10 cellular contexts compared by ENCODE assay signal in genomic region chr11:73323464-73323863, GRCh38. TPM values are rescaled to one million over a fixed set of nuclear protein-coding genes. Genes with fewer than 3 reads are reported as not detected.
DNase-seq lines count a peak whose midpoint lies in the region; ATAC-seq and TF ChIP-seq lines count a peak whose summit lies in the region.
"Had no signal": no experiment of that assay in that cellular context is flagged by ENCODE, and none has a peak within 500 bp of the region (broad histone marks: within the 10 kb centered on the region; RNA-seq: fewer than 3 reads in every experiment).

No MANE protein-coding gene starts in this region.

- ATAC-seq in psoas muscle, result peak in 2 of 4 donors; percentile 34 to 59

- WGBS in psoas muscle, 3 donors, result 35 to 54% (median 52%) methylated on average over 13 to 14 of the region's 14 CpGs

- H3K9me3 ChIP-seq in psoas muscle, result no peaks in the 10 kb centered on the region

- intact Hi-C loops in psoas muscle (cut with DNase I), result no loop called here

- peaks cover 19% of the 10 kb centered on the region for H3K4me1 ChIP-seq in psoas muscle

- H3K36me3 ChIP-seq in psoas muscle (ENCODE audit: insufficient read depth in 1 of 2, low read depth in 1 of 2), result no peaks in the 10 kb centered on the region

- no peak overlapping the region for H3K4me3 ChIP-seq in astrocyte of the spinal cord (ENCODE audit: low read depth, low read length)
- H3K4me3 ChIP-seq in psoas muscle, result no peak overlapping the region

- peak overlapping the region; percentile 53 for H3K27ac ChIP-seq in psoas muscle

- DNase-seq in EL (peak; percentile 93), astrocyte of the spinal cord (ENCODE audit: low read depth, low spot score) (peak; percentile 44), hepatic stellate cell (ENCODE audit: low spot score) (peak; percentile 83), psoas muscle (peak; percentile 83 to 85), T-helper 9 cell (no peak), HuH-7.5 (ENCODE audit: low spot score) (no peak), epidermal melanocyte (ENCODE audit: insufficient read length, low spot score) (no peak), DMS153 treated with DMSO at 0.1 percent for 48 hours (lab: John Stamatoyannopoulos, UW; ENCODE audit: unreplicated experiment) (no peak)
- DNase-seq: GDM1, NCI-H2029 had no signal

- H3K27me3 ChIP-seq in psoas muscle (ENCODE audit: insufficient read depth in 3 of 3, low read length in 2 of 3), result no peaks in the 10 kb centered on the region

- in situ Hi-C loops in astrocyte of the spinal cord (cut with HindIII; ENCODE audit: low sequenced_read_pairs), result no loop called here

- peak; percentile 4 for TF ChIP-seq CTCF in astrocyte of the spinal cord (IDR thresholded peaks at IDR 0.05; ENCODE audit: low read depth, low read length)
- TF ChIP-seq CTCF in psoas muscle (IDR thresholded peaks at IDR 0.05), result no peak

RNA-seq across cellular contexts. Expression of gene ARHGEF17, which starts 15.4 kb away (rescaled TPM):
- 10 to 100 TPM; 10.8 to 38.4 (median 15.5) TPM for total RNA-seq in psoas muscle
- 1 to 10 TPM; 5.7 to 7.9 (median 6.9) TPM for polyA plus RNA-seq in psoas muscle

RNA-seq across cellular contexts. Expression of gene P2RY6, which starts 51.3 kb away (rescaled TPM):
- total RNA-seq in psoas muscle, result 1 to 10 TPM in 3 of 4 donors, under 1 TPM in 1; 0.96 to 2.5 (median 1.5) TPM
- polyA plus RNA-seq in psoas muscle, result 1 to 10 TPM in 2 of 3 donors, under 1 TPM in 1; 0.59 to 1.6 (median 1.2) TPM

RNA-seq across cellular contexts. Expression of gene RELT, which starts 52.7 kb away (rescaled TPM):
- 10 to 100 TPM in 3 of 4 donors, 1 to 10 TPM in 1; 9.0 to 33.0 (median 17.2) TPM for total RNA-seq in psoas muscle
- 10 to 100 TPM in 2 of 3 donors, 1 to 10 TPM in 1; 4.9 to 15.8 (median 15.5) TPM for polyA plus RNA-seq in psoas muscle

Comparison
In these comparisons a context has a peak if more than half of its experiments do, and no peak if none do; other contexts are left out.
1. DNase-seq: peak in EL (single experiment), astrocyte of the spinal cord (single experiment), hepatic stellate cell (single experiment) and psoas muscle (2 of 2); none in T-helper 9 cell (single experiment), HuH-7.5 (single experiment), epidermal melanocyte (single experiment) and DMS153 treated with DMSO at 0.1 percent for 48 hours (single experiment).